In the genomic region with DNA sequence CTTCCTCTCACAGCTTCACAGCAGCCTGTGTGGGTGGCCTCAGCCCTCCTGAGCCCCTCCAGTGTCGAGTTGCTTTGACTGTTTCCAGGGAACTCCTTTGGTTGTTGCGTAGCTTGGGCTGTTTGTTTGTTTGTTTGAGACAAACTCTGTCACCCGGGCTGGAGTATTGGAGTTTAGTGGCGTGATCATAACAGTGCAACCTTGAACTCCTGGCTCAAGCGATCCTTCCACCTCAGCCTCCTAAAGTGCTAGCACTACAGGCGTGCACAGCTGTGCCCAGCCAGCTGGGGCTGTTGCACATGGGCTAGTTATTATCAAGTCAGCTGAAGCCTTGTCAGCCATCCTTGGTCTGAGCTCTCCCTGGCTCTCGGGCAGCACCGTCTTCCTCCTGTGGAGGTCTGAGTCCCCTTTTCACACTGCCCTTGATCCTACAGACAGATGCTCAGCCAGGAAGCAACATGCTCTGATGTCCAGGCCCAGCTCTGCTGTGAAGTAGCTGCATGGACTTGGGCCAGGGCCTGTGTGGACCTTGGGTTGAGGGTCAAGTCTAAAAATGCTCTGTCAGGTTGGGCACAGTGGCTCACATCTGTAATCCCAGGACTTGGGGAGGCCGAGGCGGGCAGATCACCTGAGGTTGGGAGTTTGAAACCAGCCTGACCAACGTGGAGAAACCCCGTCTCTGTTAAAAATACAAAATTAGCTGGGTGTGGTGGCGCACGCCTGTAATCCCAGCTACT, we compare ENCODE assay signal across 13 cellular contexts. TPM values are rescaled to one million over a fixed set of nuclear protein-coding genes. Genes with fewer than 3 reads are reported as not detected.
A peak's percentile ranks its signal among the peaks of the same experiment; 100 is the strongest.
DNase-seq lines count a peak whose midpoint lies in the region; ATAC-seq and TF ChIP-seq lines count a peak whose summit lies in the region.
"Had no signal": no experiment of that assay in that cellular context is flagged by ENCODE, and none has a peak within 500 bp of the region (broad histone marks: within the 10 kb centered on the region; RNA-seq: fewer than 3 reads in every experiment).

No MANE protein-coding gene starts in this region.

- H3K79me1 ChIP-seq in IMR-90 (ENCODE audit: low read depth in 1 of 2, low read length in 2 of 2) = peaks cover 3 to 73% of the 10 kb centered on the region in 2 experiments; a peak in 2 of 4 replicates

- peaks cover 22% of the 10 kb centered on the region for H3K4me1 ChIP-seq in IMR-90 (ENCODE audit: control insufficient read depth, insufficient read depth, low read length)
- H3K4me1 ChIP-seq in endodermal cell (ENCODE audit: control insufficient read depth, insufficient read depth, low read length) = peaks cover 20% of the 10 kb centered on the region
- H3K4me1 ChIP-seq in neural progenitor cell = peaks cover 26% of the 10 kb centered on the region
- peaks cover 0 to 39% (median 32%) of the 10 kb centered on the region in 4 donors for H3K4me1 ChIP-seq in sigmoid colon
- H3K4me1 ChIP-seq in Karpas-422 (ENCODE audit: low read length) = peaks cover 30% of the 10 kb centered on the region

- H3K56ac ChIP-seq in IMR-90 (ENCODE audit: extremely low read depth, insufficient read depth, low read length) = no peak overlapping the region

- H3K4me3 Mint-ChIP-seq in CD14-positive monocyte (no peak overlapping the region), endodermal cell (no peak overlapping the region), neural progenitor cell (peak overlapping the region; percentile 50)

- no peak for TF ChIP-seq EP300 in sigmoid colon (IDR thresholded peaks at IDR 0.05)

- H4K5ac ChIP-seq in IMR-90 (ENCODE audit: low read depth, low read length) = no peak overlapping the region

- no peak overlapping the region for H2BK5ac ChIP-seq in IMR-90 (ENCODE audit: low read depth, low read length, poor library complexity, severe bottlenecking)

- no peak overlapping the region for H2AK9ac ChIP-seq in IMR-90 (replicated peaks; ENCODE audit: low read depth, low read length, poor library complexity)

- no peaks in the 10 kb centered on the region for H3K9me3 Mint-ChIP-seq in CD14-positive monocyte
- no peaks in the 10 kb centered on the region for H3K9me3 Mint-ChIP-seq in endodermal cell
- no peaks in the 10 kb centered on the region for H3K9me3 Mint-ChIP-seq in neural progenitor cell

- H3K4ac ChIP-seq in IMR-90 (ENCODE audit: low read depth, low read length) = no peak overlapping the region

- no peak overlapping the region; a peak in 1 of 4 replicates for H4K8ac ChIP-seq in IMR-90 (ENCODE audit: low read depth in 2 of 2, low read length in 2 of 2)

- H3K4me1 Mint-ChIP-seq in CD14-positive monocyte = peaks cover 27% of the 10 kb centered on the region
- peaks cover 23% of the 10 kb centered on the region for H3K4me1 Mint-ChIP-seq in endodermal cell
- H3K4me1 Mint-ChIP-seq in neural progenitor cell = peaks cover 47% of the 10 kb centered on the region

- dilution Hi-C loops in IMR-90 (cut with HindIII; ENCODE audit: low sequenced_read_pairs, unreplicated experiment) = no loop called here

- peaks cover 9% of the 10 kb centered on the region for H3K36me3 ChIP-seq in IMR-90 (ENCODE audit: control insufficient read depth, insufficient read depth, low read length)
- no peaks in the 10 kb centered on the region for H3K36me3 ChIP-seq in endodermal cell (ENCODE audit: control insufficient read depth, insufficient read depth, low read length)
- H3K36me3 ChIP-seq in neural progenitor cell = no peaks in the 10 kb centered on the region
- no peaks in the 10 kb centered on the region for H3K36me3 ChIP-seq in sigmoid colon
- no peaks in the 10 kb centered on the region for H3K36me3 ChIP-seq in Karpas-422 (ENCODE audit: insufficient read depth, low read length)

- peak overlapping the region; percentile 51; the same call in 1 of the 2 replicates for H2AK5ac ChIP-seq in IMR-90 (ENCODE audit: low read depth, low read length)

- H3K36me3 Mint-ChIP-seq in CD14-positive monocyte (peaks cover 14 to 29% of the 10 kb centered on the region in 2 donors), endodermal cell (ENCODE audit: low read depth) (peaks cover 4% of the 10 kb centered on the region), neural progenitor cell (peaks cover 3% of the 10 kb centered on the region)

- no peak overlapping the region for H3K23ac ChIP-seq in IMR-90 (ENCODE audit: low read depth, low read length)

- H3K14ac ChIP-seq in IMR-90 (replicated peaks; ENCODE audit: low read depth, low read length) = no peak overlapping the region

- no peak overlapping the region for H2BK120ac ChIP-seq in IMR-90 (ENCODE audit: low read depth, low read length)

- peaks cover 81% of the 10 kb centered on the region for H4K20me1 ChIP-seq in IMR-90 (ENCODE audit: insufficient read depth, low read length)
- peaks cover 97% of the 10 kb centered on the region for H4K20me1 ChIP-seq in neural progenitor cell (ENCODE audit: low read depth)
- H4K20me1 ChIP-seq in Karpas-422 (ENCODE audit: insufficient read depth, low read depth, low read length) = peaks cover 45% of the 10 kb centered on the region

- H3K27ac ChIP-seq in IMR-90 (ENCODE audit: insufficient read depth, low read length) = no peak overlapping the region
- H3K27ac ChIP-seq in endodermal cell (ENCODE audit: low read depth, low read length) = no peak overlapping the region
- H3K27ac ChIP-seq in neural progenitor cell = no peak overlapping the region
- no peak overlapping the region for H3K27ac ChIP-seq in sigmoid colon
- H3K27ac ChIP-seq in Karpas-422 (ENCODE audit: low read length) = no peak overlapping the region
- H3K27ac ChIP-seq: coronary artery, SK-N-MC had no signal

- peaks cover 21% of the 10 kb centered on the region for H3K9me1 ChIP-seq in IMR-90 (ENCODE audit: insufficient read depth, low read length)

- H3K27me3 Mint-ChIP-seq in CD14-positive monocyte (ENCODE audit: low read depth in 3 of 3) (no peaks in the 10 kb centered on the region), endodermal cell (ENCODE audit: insufficient read depth) (no peaks in the 10 kb centered on the region), neural progenitor cell (ENCODE audit: insufficient read depth, low read depth) (peaks cover 8% of the 10 kb centered on the region)

- TF ChIP-seq CTCF in CD14-positive monocyte (IDR thresholded peaks at IDR 0.05) = no peak
- no peak for TF ChIP-seq CTCF in IMR-90 (conservative IDR thresholded peaks at IDR 0.05; ENCODE audit: low read depth, low read length)
- no peak for TF ChIP-seq CTCF in endodermal cell (conservative IDR thresholded peaks at IDR 0.05)
- no peak for TF ChIP-seq CTCF in neural progenitor cell (IDR thresholded peaks at IDR 0.05)
- TF ChIP-seq CTCF in sigmoid colon (IDR thresholded peaks at IDR 0.05) = no peak

- H3K27ac Mint-ChIP-seq in CD14-positive monocyte (peak overlapping the region; percentile 11 to 87 (median 44)), endodermal cell (peak overlapping the region; percentile 68), neural progenitor cell (peak overlapping the region; percentile 87)

- H2BK20ac ChIP-seq in IMR-90 (ENCODE audit: low read depth, low read length) = no peak overlapping the region

- ATAC-seq in IMR-90 (ENCODE audit: low read depth) = no peak

- DNase-seq in CD14-positive monocyte (ENCODE audit: low spot score) (no peak), IMR-90 (no peak), endodermal cell (no peak), neural progenitor cell (ENCODE audit: low spot score) (no peak), sigmoid colon (no peak), Karpas-422 (no peak)
- DNase-seq in stimulated activated CD4-positive, alpha-beta T cell treated with anti-CD3 and anti-CD28 coated beads, Interleukin-2, amount 100 ng/mL, for 48 hours = no peak
- DNase-seq in stimulated activated CD4-positive, alpha-beta T cell treated with anti-CD3 and anti-CD28 coated beads, Interleukin-2, amount 100 ng/mL, for 24 hours = no peak
- DNase-seq: activated CD4-positive, alpha-beta T cell treated with anti-CD3 and anti-CD28 coated beads, Interleukin-2, amount 50 U/mL, for 4 hours; DMS153; stimulated activated CD4-positive, alpha-beta T cell treated with anti-CD3 and anti-CD28 coated beads, Interleukin-12 subunit alpha, Interleukin-12 subunit beta, amount 100 ng/mL, for 4 hours had no signal

- H3K9me2 ChIP-seq in Karpas-422 (replicated peaks; ENCODE audit: insufficient read depth, low read length) = no peaks in the 10 kb centered on the region

- no peak overlapping the region for H2BK15ac ChIP-seq in IMR-90 (ENCODE audit: low read depth, low read length)

- H3K4me2 ChIP-seq in IMR-90 (ENCODE audit: low read depth, low read length) (no peak overlapping the region), neural progenitor cell (no peak overlapping the region), Karpas-422 (ENCODE audit: low read depth, low read length, poor library complexity, severe bottlenecking) (no peak overlapping the region)

- H3K9me3 ChIP-seq in IMR-90 (ENCODE audit: control insufficient read depth, insufficient read depth, low read length) (no peaks in the 10 kb centered on the region), endodermal cell (ENCODE audit: control insufficient read depth, low read length) (no peaks in the 10 kb centered on the region), neural progenitor cell (ENCODE audit: low read depth) (no peaks in the 10 kb centered on the region), sigmoid colon (no peaks in the 10 kb centered on the region), Karpas-422 (ENCODE audit: low read length) (no peaks in the 10 kb centered on the region)

- in situ Hi-C loops in IMR-90 (cut with MboI; ENCODE audit: low sequenced_read_pairs) = no loop called here

- no peak overlapping the region for H3K18ac ChIP-seq in IMR-90 (ENCODE audit: low read depth, low read length)

- WGBS in IMR-90 (ENCODE audit: extremely low coverage in 2 of 2, insufficient read length in 1 of 2), 2 experiments = 93% methylated on average over 6 of the region's 14 CpGs; no CpG with 5 or more reads in 1 of the 2 experiments
- WGBS in endodermal cell (ENCODE audit: insufficient coverage in 1 of 2, insufficient read length in 1 of 2), 2 experiments = 95 to 100% methylated on average over 10 to 14 of the region's 14 CpGs
- 88% methylated on average over 14 of the region's 14 CpGs for WGBS in sigmoid colon, 2 donors

- H4K91ac ChIP-seq in IMR-90 (ENCODE audit: insufficient read depth, low read depth, low read length) = no peak overlapping the region

- BruUV-seq in IMR-90 (replicated peaks; lab: Mats Ljungman, UMichigan) = no TSS peak

- H2AFZ ChIP-seq in IMR-90 (replicated peaks; ENCODE audit: low read length, poor library complexity) = no peak overlapping the region
- no peak overlapping the region for H2AFZ ChIP-seq in neural progenitor cell (replicated peaks)
- no peak overlapping the region for H2AFZ ChIP-seq in Karpas-422 (ENCODE audit: low read length)

- no peak overlapping the region for H3K9ac ChIP-seq in IMR-90 (ENCODE audit: low read depth, low read length)
- no peak overlapping the region for H3K9ac ChIP-seq in endodermal cell (ENCODE audit: extremely low read depth, low read length, poor library complexity, severe bottlenecking)
- H3K9ac ChIP-seq in neural progenitor cell = no peak overlapping the region
- H3K9ac ChIP-seq in Karpas-422 (ENCODE audit: low read length) = no peak overlapping the region

- H3F3A ChIP-seq in neural progenitor cell (ENCODE audit: low read depth) = peaks cover 26% of the 10 kb centered on the region

- TF ChIP-seq RAD21 in IMR-90 (IDR thresholded peaks at IDR 0.05; ENCODE audit: low read length) = no peak

- TF ChIP-seq POLR2A in IMR-90 (IDR thresholded peaks at IDR 0.05; ENCODE audit: low read depth, low read length) (no peak), sigmoid colon (IDR thresholded peaks at IDR 0.05) (no peak)

- POLR2A ChIA-PET in IMR-90 (lab: Charles Lee; ENCODE audit: unreplicated experiment) = no interaction called here

- no peaks in the 10 kb centered on the region for H3K27me3 ChIP-seq in IMR-90 (ENCODE audit: control insufficient read depth, insufficient read depth, low read length)
- no peaks in the 10 kb centered on the region for H3K27me3 ChIP-seq in endodermal cell (ENCODE audit: control insufficient read depth, insufficient read depth, low read length, poor library complexity, severe bottlenecking)
- no peaks in the 10 kb centered on the region for H3K27me3 ChIP-seq in neural progenitor cell
- H3K27me3 ChIP-seq in sigmoid colon = no peaks in the 10 kb centered on the region
- no peaks in the 10 kb centered on the region for H3K27me3 ChIP-seq in Karpas-422 (ENCODE audit: low read length)

- CTCF ChIA-PET in IMR-90 (lab: Yijun Ruan, JAX) = no interaction called here

- intact Hi-C loops in CD14-positive monocyte (cut with micrococcal nuclease) = no loop called here
- intact Hi-C loops in IMR-90 (cut with micrococcal nuclease) = no loop called here
- intact Hi-C loops in sigmoid colon (cut with DNase I) = no loop called here

- H3K79me2 ChIP-seq in neural progenitor cell (ENCODE audit: low read depth) (peaks cover 98% of the 10 kb centered on the region), Karpas-422 (ENCODE audit: low read length) (peaks cover 91% of the 10 kb centered on the region)

- no peak overlapping the region for H3K4me3 ChIP-seq in IMR-90 (ENCODE audit: insufficient read depth, low read depth, low read length)
- no peak overlapping the region for H3K4me3 ChIP-seq in endodermal cell (ENCODE audit: low read length)
- H3K4me3 ChIP-seq in neural progenitor cell = no peak overlapping the region
- H3K4me3 ChIP-seq in sigmoid colon = no peak overlapping the region
- no peak overlapping the region for H3K4me3 ChIP-seq in Karpas-422 (ENCODE audit: low read length)
- H3K4me3 ChIP-seq: coronary artery, SK-N-MC had no signal

RNA-seq across cellular contexts. Expression of a gene that starts 10.3 kb away (rescaled TPM):
- polyA plus RNA-seq in CD14-positive monocyte (under 1 TPM; 0.32 to 0.75 TPM), IMR-90 (2012; rRNA removed) (12.6 and 22.0 TPM in 2 replicates), sigmoid colon (10 to 100 TPM in 2 of 3 donors, 1 to 10 TPM in 1; 6.9 to 26.0 (median 12.6) TPM)
- total RNA-seq in IMR-90 (2012; rRNA removed) (2.5 TPM in 2 replicates), endodermal cell (100 to 1,000 TPM in 1 of 2 donors, 10 to 100 TPM in 1; 84.3 to 102 TPM), neural progenitor cell (ENCODE audit: low replicate concordance) (8.9 and 21.1 TPM in 2 replicates), sigmoid colon (1 to 10 TPM; 4.6 to 8.0 (median 6.3) TPM)
- polyA plus RNA-seq in IMR-90 (2012; cell fraction: cytosol; rRNA removed) = 10.1 and 10.4 TPM in 2 replicates
- polyA plus RNA-seq in IMR-90 (2012; cell fraction: nucleus; rRNA removed; ENCODE audit: low replicate concordance) = 43.0 and 136 TPM in 2 replicates
- polyA plus RNA-seq in endodermal cell (2013, experiment 1 of 2) = 78.1 TPM
- polyA plus RNA-seq in endodermal cell (2013, experiment 2 of 2) = 65.1 TPM
- total RNA-seq in Karpas-422 (2014; rRNA removed; shearing (Covaris generic); ENCODE audit: low replicate concordance) = 10.8 and 13.3 TPM in 2 replicates

RNA-seq across cellular contexts. Expression of a gene that starts 22.6 kb away (rescaled TPM):
- polyA plus RNA-seq in CD14-positive monocyte (10 to 100 TPM in 1 of 2 donors, 1 to 10 TPM in 1; 9.6 to 12.4 TPM), IMR-90 (2012; rRNA removed) (129 and 132 TPM in 2 replicates), sigmoid colon (100 to 1,000 TPM in 1 of 3 donors, 10 to 100 TPM in 2; 47.4 to 127 (median 72.6) TPM)
- total RNA-seq in IMR-90 (2012; rRNA removed) (75.3 and 76.1 TPM in 2 replicates), endodermal cell (100 to 1,000 TPM; 162 to 181 TPM), neural progenitor cell (ENCODE audit: low replicate concordance) (50.9 and 93.7 TPM in 2 replicates), sigmoid colon (10 to 100 TPM; 43.1 to 83.1 (median 51.2) TPM)
- 112 and 149 TPM in 2 replicates for polyA plus RNA-seq in IMR-90 (2012; cell fraction: cytosol; rRNA removed)
- polyA plus RNA-seq in IMR-90 (2012; cell fraction: nucleus; rRNA removed; ENCODE audit: low replicate concordance) = 165 and 397 TPM in 2 replicates
- polyA plus RNA-seq in endodermal cell (2013, experiment 1 of 2) = 115 TPM
- polyA plus RNA-seq in endodermal cell (2013, experiment 2 of 2) = 103 TPM
- total RNA-seq in Karpas-422 (2014; rRNA removed; shearing (Covaris generic); ENCODE audit: low replicate concordance) = 82.3 and 101 TPM in 2 replicates
